ENCODE assay signal across 17 cellular contexts in genomic region chr5:14407051-14407450, GRCh38.
DNase-seq lines count a peak whose midpoint lies in the region; ATAC-seq and TF ChIP-seq lines count a peak whose summit lies in the region.
"Had no signal": no experiment of that assay in that cellular context is flagged by ENCODE, and none has a peak within 500 bp of the region (broad histone marks: within the 10 kb centered on the region; RNA-seq: fewer than 3 reads in every experiment).

No MANE protein-coding gene starts in this region.

- DNase-seq in CD4-positive, CD25-positive, alpha-beta regulatory T cell = no peak
- no peak for DNase-seq in activated T-helper 2 cell treated with anti-CD3 and anti-CD28 coated beads, Interferon-gamma antibody, Interleukin-2, Interleukin-4, amounts not matched to agents 10 μg/mL and 5 μg/mL and 100 μg/mL, durations not matched to agents 14 hours and 24 hours and 36 hours (ENCODE audit: low spot score)
- no peak for DNase-seq in sigmoid colon
- DNase-seq in activated naive CD4-positive, alpha-beta T cell treated with anti-CD3 and anti-CD28 coated beads, Interleukin-2, amount 50 U/mL, for 72 hours (ENCODE audit: low spot score in 2 of 2) = no peak
- DNase-seq in NK-92 treated with Interleukin-12 subunit alpha and Interleukin-12 subunit beta, amount 100 ng/mL, for 24 hours (lab: John Stamatoyannopoulos, UW) = no peak
- DNase-seq in NCI-H82 treated with DMSO at 0.1 percent for 48 hours (lab: John Stamatoyannopoulos, UW; ENCODE audit: unreplicated experiment) = no peak
- no peak for DNase-seq in UCSD-AML1 (lab: John Stamatoyannopoulos, UW; ENCODE audit: unreplicated experiment)
- DNase-seq: activated CD4-positive, CD25-positive, alpha-beta regulatory T cell; cortex of kidney; hippocampal formation; left cardiac atrium; mucosa of descending colon; NCI-H526 treated with DMSO at 0.1 percent for 48 hours; T-cell had no signal

- WGBS in gastroesophageal sphincter (ENCODE audit: low coverage in 1 of 2), 2 donors = 50 to 83% methylated on average over 1 to 4 of the region's 5 CpGs
- 79 to 85% methylated on average over 5 of the region's 5 CpGs for WGBS in sigmoid colon, 2 donors

- no peaks in the 10 kb centered on the region for H3K27me3 ChIP-seq in CD4-positive, CD25-positive, alpha-beta regulatory T cell (ENCODE audit: control insufficient read depth, insufficient read depth, low read length)
- H3K27me3 ChIP-seq in gastroesophageal sphincter (no peaks in the 10 kb centered on the region), sigmoid colon (no peaks in the 10 kb centered on the region)

- ATAC-seq in CD4-positive, CD25-positive, alpha-beta regulatory T cell (ENCODE audit: low read depth in 2 of 2) = no peak
- no peak for ATAC-seq in gastroesophageal sphincter
- ATAC-seq in activated naive CD4-positive, alpha-beta T cell treated with anti-CD3 and anti-CD28 coated beads, Interleukin-2, amount 50 U/mL, for 72 hours = no peak
- ATAC-seq: mucosa of descending colon, T-cell had no signal

- TF ChIP-seq EP300 in gastroesophageal sphincter (IDR thresholded peaks at IDR 0.05) (no peak), sigmoid colon (IDR thresholded peaks at IDR 0.05) (no peak)

- H3K4me3 ChIP-seq in CD4-positive, CD25-positive, alpha-beta regulatory T cell (ENCODE audit: low read depth, low read length) = no peak overlapping the region
- H3K4me3 ChIP-seq in gastroesophageal sphincter (no peak overlapping the region), sigmoid colon (no peak overlapping the region)
- H3K4me3 ChIP-seq: mucosa of descending colon had no signal

- peaks cover 4% of the 10 kb centered on the region for H3K36me3 Mint-ChIP-seq in CD4-positive, CD25-positive, alpha-beta regulatory T cell
- H3K36me3 Mint-ChIP-seq in activated T-helper 2 cell treated with anti-CD3 and anti-CD28 coated beads, Interferon-gamma antibody, Interleukin-2, Interleukin-4, amounts not matched to agents 10 μg/mL and 5 μg/mL and 100 μg/mL, durations not matched to agents 14 hours and 24 hours and 36 hours (ENCODE audit: low read depth) = peaks cover 20% of the 10 kb centered on the region
- H3K36me3 Mint-ChIP-seq in activated naive CD4-positive, alpha-beta T cell treated with anti-CD3 and anti-CD28 coated beads, Interleukin-2, amount 50 U/mL, for 72 hours = peaks cover 0 to 9% of the 10 kb centered on the region in 2 donors
- H3K36me3 Mint-ChIP-seq: T-cell had no signal

- peak overlapping the region in 2 of 3 donors; percentile 49 to 65 for H3K27ac Mint-ChIP-seq in CD4-positive, CD25-positive, alpha-beta regulatory T cell
- H3K27ac Mint-ChIP-seq in activated T-helper 2 cell treated with anti-CD3 and anti-CD28 coated beads, Interferon-gamma antibody, Interleukin-2, Interleukin-4, amounts not matched to agents 10 μg/mL and 5 μg/mL and 100 μg/mL, durations not matched to agents 14 hours and 24 hours and 36 hours = peak overlapping the region; percentile 16
- no peak overlapping the region for H3K27ac Mint-ChIP-seq in activated naive CD4-positive, alpha-beta T cell treated with anti-CD3 and anti-CD28 coated beads, Interleukin-2, amount 50 U/mL, for 72 hours
- H3K27ac Mint-ChIP-seq: stimulated activated naive CD8-positive, alpha-beta T cell treated with anti-CD3 and anti-CD28 coated beads, Interleukin-15, Interleukin-2, amounts not matched to agents 100 ng/mL and 50 ng/mL, for 24 hours; T-cell had no signal

- TF ChIP-seq CTCF in gastroesophageal sphincter (IDR thresholded peaks at IDR 0.05) = no peak
- no peak for TF ChIP-seq CTCF in sigmoid colon (IDR thresholded peaks at IDR 0.05)

- peaks cover 7 to 18% (median 13%) of the 10 kb centered on the region in 4 donors for H3K4me1 Mint-ChIP-seq in CD4-positive, CD25-positive, alpha-beta regulatory T cell
- peaks cover 39% of the 10 kb centered on the region for H3K4me1 Mint-ChIP-seq in activated T-helper 2 cell treated with anti-CD3 and anti-CD28 coated beads, Interferon-gamma antibody, Interleukin-2, Interleukin-4, amounts not matched to agents 10 μg/mL and 5 μg/mL and 100 μg/mL, durations not matched to agents 14 hours and 24 hours and 36 hours (ENCODE audit: low read depth)

- H3K9me3 Mint-ChIP-seq in CD4-positive, CD25-positive, alpha-beta regulatory T cell = peaks cover 0 to 6% (median 0%) of the 10 kb centered on the region in 7 donors
- peaks cover 16% of the 10 kb centered on the region for H3K9me3 Mint-ChIP-seq in activated T-helper 2 cell treated with anti-CD3 and anti-CD28 coated beads, Interferon-gamma antibody, Interleukin-2, Interleukin-4, amounts not matched to agents 10 μg/mL and 5 μg/mL and 100 μg/mL, durations not matched to agents 14 hours and 24 hours and 36 hours
- peaks cover 8 to 9% of the 10 kb centered on the region in 2 donors for H3K9me3 Mint-ChIP-seq in activated naive CD4-positive, alpha-beta T cell treated with anti-CD3 and anti-CD28 coated beads, Interleukin-2, amount 50 U/mL, for 72 hours

- H3K4me1 ChIP-seq in CD4-positive, CD25-positive, alpha-beta regulatory T cell (ENCODE audit: control insufficient read depth, insufficient read depth, low read length, poor library complexity, severe bottlenecking) = no peaks in the 10 kb centered on the region
- H3K4me1 ChIP-seq in gastroesophageal sphincter (peaks cover 0 to 50% (median 5%) of the 10 kb centered on the region in 3 donors), sigmoid colon (peaks cover 0 to 21% (median 12%) of the 10 kb centered on the region in 4 donors)

- TF ChIP-seq POLR2A in gastroesophageal sphincter (IDR thresholded peaks at IDR 0.05) (no peak), sigmoid colon (IDR thresholded peaks at IDR 0.05) (no peak)

- H3K36me3 ChIP-seq in CD4-positive, CD25-positive, alpha-beta regulatory T cell (ENCODE audit: control insufficient read depth, insufficient read depth, low read length) = no peaks in the 10 kb centered on the region
- H3K36me3 ChIP-seq in gastroesophageal sphincter = peaks cover 0 to 70% of the 10 kb centered on the region in 2 donors
- H3K36me3 ChIP-seq in sigmoid colon = peaks cover 12 to 51% (median 27%) of the 10 kb centered on the region in 4 donors

- no peak overlapping the region for H3K27ac ChIP-seq in CD4-positive, CD25-positive, alpha-beta regulatory T cell (ENCODE audit: insufficient read depth, low read length, poor library complexity, severe bottlenecking)
- H3K27ac ChIP-seq in gastroesophageal sphincter (peak overlapping the region; percentile 73 to 86 (median 74)), sigmoid colon (peak overlapping the region; percentile 18 to 66 (median 60))
- H3K27ac ChIP-seq: parathyroid adenoma had no signal

- H3K27me3 Mint-ChIP-seq in CD4-positive, CD25-positive, alpha-beta regulatory T cell = no peaks in the 10 kb centered on the region
- H3K27me3 Mint-ChIP-seq in activated T-helper 2 cell treated with anti-CD3 and anti-CD28 coated beads, Interferon-gamma antibody, Interleukin-2, Interleukin-4, amounts not matched to agents 10 μg/mL and 5 μg/mL and 100 μg/mL, durations not matched to agents 14 hours and 24 hours and 36 hours (ENCODE audit: low read depth) = no peaks in the 10 kb centered on the region
- H3K27me3 Mint-ChIP-seq: stimulated activated naive CD8-positive, alpha-beta T cell treated with anti-CD3 and anti-CD28 coated beads, Interleukin-15, Interleukin-2, amounts not matched to agents 100 ng/mL and 50 ng/mL, for 24 hours; T-cell had no signal

- intact Hi-C loops in activated T-helper 2 cell treated with anti-CD3 and anti-CD28 coated beads, Interferon-gamma antibody, Interleukin-2, Interleukin-4, amounts not matched to agents 10 μg/mL and 5 μg/mL and 100 μg/mL, durations not matched to agents 14 hours and 24 hours and 36 hours (cut with micrococcal nuclease) = no loop called here
- intact Hi-C loops in sigmoid colon (cut with DNase I) = no loop called here

- H3K4me3 Mint-ChIP-seq in CD4-positive, CD25-positive, alpha-beta regulatory T cell = no peak overlapping the region
- peak overlapping the region; percentile 66 for H3K4me3 Mint-ChIP-seq in activated T-helper 2 cell treated with anti-CD3 and anti-CD28 coated beads, Interferon-gamma antibody, Interleukin-2, Interleukin-4, amounts not matched to agents 10 μg/mL and 5 μg/mL and 100 μg/mL, durations not matched to agents 14 hours and 24 hours and 36 hours (ENCODE audit: low read depth)
- H3K4me3 Mint-ChIP-seq: stimulated activated naive CD8-positive, alpha-beta T cell treated with anti-CD3 and anti-CD28 coated beads, Interleukin-15, Interleukin-2, amounts not matched to agents 100 ng/mL and 50 ng/mL, for 24 hours; T-cell had no signal

- H3K9me3 ChIP-seq in CD4-positive, CD25-positive, alpha-beta regulatory T cell (ENCODE audit: control insufficient read depth in 2 of 2, low read length in 2 of 2) = no peaks in the 10 kb centered on the region
- H3K9me3 ChIP-seq in gastroesophageal sphincter = no peaks in the 10 kb centered on the region
- H3K9me3 ChIP-seq in sigmoid colon = no peaks in the 10 kb centered on the region
- H3K9me3 ChIP-seq: mucosa of descending colon had no signal

Comparison
In these comparisons a context has a peak if more than half of its experiments do, and no peak if none do; other contexts are left out.
1. H3K27ac Mint-ChIP-seq: peak in CD4-positive, CD25-positive, alpha-beta regulatory T cell (2 of 3) and activated T-helper 2 cell treated with anti-CD3 and anti-CD28 coated beads, Interferon-gamma antibody, Interleukin-2, Interleukin-4, amounts not matched to agents 10 μg/mL and 5 μg/mL and 100 μg/mL, durations not matched to agents 14 hours and 24 hours and 36 hours (single experiment); none in activated naive CD4-positive, alpha-beta T cell treated with anti-CD3 and anti-CD28 coated beads, Interleukin-2, amount 50 U/mL, for 72 hours (0 of 2).